ENCODE assay signal across 8 cellular contexts in the genomic region with DNA sequence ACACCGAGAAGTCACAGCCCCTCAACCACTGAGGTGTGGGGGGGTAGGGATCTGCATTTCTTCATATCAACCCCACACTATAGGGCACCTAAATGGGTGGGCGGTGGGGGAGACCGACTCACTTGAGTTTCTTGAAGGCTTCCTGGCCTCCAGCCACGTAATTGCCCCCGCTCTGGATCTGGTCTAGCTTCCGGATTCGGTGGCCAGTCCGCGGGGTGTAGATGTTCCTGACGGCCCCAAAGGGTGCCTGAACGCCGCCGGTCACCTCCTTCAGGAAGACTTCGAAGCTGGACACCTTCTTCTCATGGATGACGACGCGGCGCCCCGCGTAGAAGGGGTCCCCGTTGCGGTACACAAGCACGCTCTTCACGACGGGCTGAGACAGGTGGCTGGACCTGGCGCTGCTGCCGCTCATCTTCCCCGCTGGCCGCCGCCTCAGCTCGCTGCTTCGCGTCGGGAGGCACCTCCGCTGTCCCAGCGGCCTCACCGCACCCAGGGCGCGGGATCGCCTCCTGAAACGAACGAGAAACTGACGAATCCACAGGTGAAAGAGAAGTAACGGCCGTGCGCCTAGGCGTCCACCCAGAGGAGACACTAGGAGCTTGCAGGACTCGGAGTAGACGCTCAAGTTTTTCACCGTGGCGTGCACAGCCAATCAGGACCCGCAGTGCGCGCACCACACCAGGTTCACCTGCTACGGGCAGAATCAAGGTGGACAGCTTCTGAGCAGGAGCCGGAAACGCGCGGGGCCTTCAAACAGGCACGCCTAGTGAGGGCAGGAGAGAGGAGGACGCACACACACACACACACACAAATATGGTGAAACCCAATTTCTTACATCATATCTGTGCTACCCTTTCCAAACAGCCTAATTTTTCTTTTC. TPM values are rescaled to one million over a fixed set of nuclear protein-coding genes. Genes with fewer than 3 reads are reported as not detected.
DNase-seq lines count a peak whose midpoint lies in the region; ATAC-seq and TF ChIP-seq lines count a peak whose summit lies in the region.

A gene (minus strand): TSS at position 724 of the 883 bp plus-strand sequence. CDS start 309 bp downstream, at position 415.

- POLR2A ChIA-PET in T-cell (lab: Charles Lee) = no interaction called here

- H3K4me3 Mint-ChIP-seq in T-cell = peak within 1 kb of the TSS; percentile 75 to 94 (median 79)

- H3K27me3 Mint-ChIP-seq in T-cell = peaks cover 1 to 4% of the 10 kb centered on the region in 2 donors

- H3K36me3 ChIP-seq in brain microvascular endothelial cell (replicated peaks) = no peaks in the 10 kb centered on the region

- TF ChIP-seq CTCF in brain microvascular endothelial cell (IDR thresholded peaks at IDR 0.05; ENCODE audit: low read depth, low read length, missing control alignments) = no peak

- no peak within 1 kb of the TSS for H3K27ac ChIP-seq in brain microvascular endothelial cell

- H3K36me3 Mint-ChIP-seq in T-cell = no peaks in the 10 kb centered on the region

- H3K9me3 Mint-ChIP-seq in T-cell = no peaks in the 10 kb centered on the region

- in situ Hi-C loops in brain microvascular endothelial cell (cut with HindIII; ENCODE audit: low pct_ligation_motif_present, low sequenced_read_pairs) = no loop called here

- CTCF ChIA-PET in T-cell (lab: Charles Lee) = no interaction called here

- H3K27ac Mint-ChIP-seq in T-cell = peak within 1 kb of the TSS; percentile 56 to 58

- H3K4me1 Mint-ChIP-seq in T-cell = peaks cover 24 to 35% (median 35%) of the 10 kb centered on the region in 3 donors

- ATAC-seq in T-cell (replicated peaks in 1 of 4) = peak; percentile 31 to 58 (median 42)
- ATAC-seq in GM19023 (IDR thresholded peaks at IDR 0.05; ENCODE audit: unreplicated experiment) = no peak
- ATAC-seq in GM19035 (IDR thresholded peaks at IDR 0.05; ENCODE audit: unreplicated experiment) = no peak

- DNase-seq in ELR (ENCODE audit: low read depth) (peak; percentile 10), T-cell (peak in 33 of 34 experiments; percentile 7 to 54 (median 29)), brain microvascular endothelial cell (no peak), kidney glomerular epithelial cell (lab: John Stamatoyannopoulos, UW) (peak; percentile 91), NCI-H82 (lab: John Stamatoyannopoulos, UW) (no peak)
- DNase-seq in stimulated activated CD4-positive, alpha-beta T cell treated with anti-CD3 and anti-CD28 coated beads, Interleukin-2, amount 100 ng/mL, for 48 hours = peak; percentile 5 to 36

- peak within 1 kb of the TSS; percentile 20 for H3K4me3 ChIP-seq in brain microvascular endothelial cell (ENCODE audit: low read depth, low read length)

- peaks cover 20% of the 10 kb centered on the region for H3K27me3 ChIP-seq in brain microvascular endothelial cell (replicated peaks)

RNA-seq across cellular contexts. Expression of the gene that starts here (rescaled TPM):
- total RNA-seq in T-cell = under 1 TPM in 4 of 5 donors, not detected in 1; 0.09 to 0.58 (median 0.13) TPM

Comparison
In these comparisons a context has a peak if more than half of its experiments do, and no peak if none do; other contexts are left out.
1. Peak in DNase-seq and ATAC-seq in T-cell; RNA of the gene not detected or under 1 TPM.
2. DNase-seq: peak in ELR (single experiment), kidney glomerular epithelial cell (single experiment) and stimulated activated CD4-positive, alpha-beta T cell treated with anti-CD3 and anti-CD28 coated beads, Interleukin-2, amount 100 ng/mL, for 48 hours (2 of 2); none in brain microvascular endothelial cell (single experiment) and NCI-H82 (single experiment).